9 cellular contexts compared by ENCODE assay signal in the genomic region with DNA sequence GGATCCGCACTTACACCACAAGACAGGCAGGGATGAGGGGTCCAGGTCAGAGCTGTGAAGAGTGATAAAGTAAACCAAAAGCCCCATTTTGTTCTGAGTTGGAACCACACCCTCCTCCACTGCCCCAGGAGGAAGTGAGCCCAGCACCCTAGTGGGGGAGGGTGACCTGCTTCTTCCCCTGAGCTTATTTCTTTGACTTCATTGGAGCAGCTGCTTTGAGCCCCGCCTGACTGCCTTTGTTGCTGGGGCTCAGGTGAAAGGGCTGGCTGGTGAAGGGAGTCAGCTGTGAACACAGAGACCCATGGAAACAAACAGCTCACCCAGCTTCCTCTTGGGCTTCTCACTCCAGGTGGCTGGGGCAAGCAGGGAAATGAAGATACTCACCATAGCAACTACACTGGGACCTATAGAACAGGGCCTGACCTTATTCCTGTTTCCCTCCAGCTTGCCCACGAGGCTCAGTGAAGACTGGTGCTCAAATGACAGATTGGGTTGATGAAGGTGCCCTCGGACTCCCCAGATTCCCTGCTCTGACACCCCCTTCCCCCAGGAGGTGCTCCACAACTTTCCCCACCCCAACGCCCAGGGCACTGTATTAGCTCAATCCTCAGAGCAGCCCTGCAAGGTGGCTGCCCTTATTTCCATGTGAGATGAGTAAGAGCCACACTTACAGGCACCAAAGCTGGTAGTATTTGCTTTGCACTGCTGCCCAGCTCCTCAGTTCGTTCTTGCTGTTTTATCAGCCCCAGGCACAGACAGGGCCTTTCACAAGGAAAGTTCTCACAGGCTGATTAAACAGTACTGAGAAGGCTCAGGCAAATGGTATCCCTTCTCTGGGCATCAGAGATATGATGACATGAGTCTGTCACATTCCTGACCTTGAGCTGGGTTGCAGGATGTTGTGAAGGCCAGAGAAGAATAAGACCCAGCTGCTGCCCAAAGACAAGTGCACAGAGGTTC. TPM values are rescaled to one million over a fixed set of nuclear protein-coding genes. Genes with fewer than 3 reads are reported as not detected.
DNase-seq lines count a peak whose midpoint lies in the region; ATAC-seq and TF ChIP-seq lines count a peak whose summit lies in the region.
"Had no signal": no experiment of that assay in that cellular context is flagged by ENCODE, and none has a peak within 500 bp of the region (broad histone marks: within the 10 kb centered on the region; RNA-seq: fewer than 3 reads in every experiment).

No MANE protein-coding gene starts in this region.

- peak overlapping the region; percentile 86 for H3K4me3 ChIP-seq in Jurkat, Clone E6-1 (ENCODE audit: low read length)
- H3K4me3 ChIP-seq in mammary epithelial cell (replicated peaks in 1 of 3; ENCODE audit: insufficient read depth in 1 of 3, low read depth in 2 of 3, low read length in 3 of 3) (no peak overlapping the region), subcutaneous abdominal adipose tissue (ENCODE audit: low read depth in 1 of 5, low read length in 5 of 5) (peak overlapping the region; percentile 72 to 92 (median 88))

- dilution Hi-C loops in mammary epithelial cell (cut with HindIII; ENCODE audit: low sequenced_read_pairs), result no loop called here

- H3K27me3 ChIP-seq in mammary epithelial cell (ENCODE audit: insufficient read depth, low read length) (no peaks in the 10 kb centered on the region), subcutaneous abdominal adipose tissue (ENCODE audit: control insufficient read depth in 5 of 5, insufficient read depth in 4 of 5, low read length in 5 of 5) (no peaks in the 10 kb centered on the region)

- H3K4me1 ChIP-seq in mammary epithelial cell (ENCODE audit: insufficient read depth, low read length) (peaks cover 12% of the 10 kb centered on the region), subcutaneous abdominal adipose tissue (ENCODE audit: control insufficient read depth in 5 of 5, insufficient read depth in 5 of 5, low read length in 5 of 5) (peaks cover 3 to 81% (median 54%) of the 10 kb centered on the region in 5 donors)

- H3K27ac ChIP-seq in mammary epithelial cell (ENCODE audit: insufficient read depth, low read depth, low read length), result no peak overlapping the region
- H3K27ac ChIP-seq in subcutaneous abdominal adipose tissue (ENCODE audit: low read depth, low read length), result no peak overlapping the region

- TF ChIP-seq CTCF in mammary epithelial cell (conservative IDR thresholded peaks at IDR 0.05 in 1 of 2, IDR thresholded peaks at IDR 0.05 in 1 of 2; ENCODE audit: extremely low read depth in 1 of 2, insufficient read depth in 1 of 2, low read depth in 1 of 2, low read length in 2 of 2), result no peak

- no peaks in the 10 kb centered on the region for H3K9me3 Mint-ChIP-seq in T-helper 2 cell treated with Interferon-gamma antibody and Interleukin-4, amounts not matched to agents 5 μg/mL and 100 μg/mL, for 36 hours

- CTCF ChIA-PET in mammary epithelial cell (lab: Charles Lee; ENCODE audit: low non-redundant PET), result no interaction called here

- no TSS peak for BruUV-seq in mammary epithelial cell (replicated peaks; lab: Mats Ljungman, UMichigan)

- H3K27ac Mint-ChIP-seq in T-helper 2 cell treated with Interferon-gamma antibody and Interleukin-4, amounts not matched to agents 5 μg/mL and 100 μg/mL, for 36 hours, result peak overlapping the region; percentile 95

- peaks cover 71% of the 10 kb centered on the region for H3K36me3 Mint-ChIP-seq in T-helper 2 cell treated with Interferon-gamma antibody and Interleukin-4, amounts not matched to agents 5 μg/mL and 100 μg/mL, for 36 hours (ENCODE audit: low read depth)

- peak overlapping the region; percentile 97 for H3K4me3 Mint-ChIP-seq in T-helper 2 cell treated with Interferon-gamma antibody and Interleukin-4, amounts not matched to agents 5 μg/mL and 100 μg/mL, for 36 hours

- WGBS in mammary epithelial cell (ENCODE audit: low coverage, missing lambda C conversion rate), result 85% methylated on average over 6 of the region's 6 CpGs

- no peak overlapping the region for H3K4me2 ChIP-seq in mammary epithelial cell (ENCODE audit: insufficient read depth, low read depth, low read length)

- no peaks in the 10 kb centered on the region for H3K79me2 ChIP-seq in mammary epithelial cell (ENCODE audit: insufficient read depth, low read length)

- H4K20me1 ChIP-seq in mammary epithelial cell (ENCODE audit: insufficient read depth, low read length), result no peaks in the 10 kb centered on the region

- H3K9ac ChIP-seq in mammary epithelial cell (ENCODE audit: insufficient read depth, low read length), result no peak overlapping the region
- peak overlapping the region in 1 of 5 donors; percentile 31 for H3K9ac ChIP-seq in subcutaneous abdominal adipose tissue (ENCODE audit: low read length in 5 of 5)

- H3K36me3 ChIP-seq in mammary epithelial cell (ENCODE audit: insufficient read depth, low read length), result no peaks in the 10 kb centered on the region
- peaks cover 0 to 46% (median 40%) of the 10 kb centered on the region in 5 donors for H3K36me3 ChIP-seq in subcutaneous abdominal adipose tissue (ENCODE audit: control insufficient read depth in 5 of 5, insufficient read depth in 5 of 5, low read length in 5 of 5)

- DNase-seq in D341Med (ENCODE audit: low spot score) (peak; percentile 27), mammary epithelial cell (peak; percentile 26), mucosa of gallbladder (ENCODE audit: low spot score) (peak; percentile 57), NCI-H524 treated with DMSO at 0.1 percent for 48 hours (lab: John Stamatoyannopoulos, UW) (no peak)
- DNase-seq in Jurkat, Clone E6-1 (ENCODE audit: low read depth, low spot score), result peak; percentile 93
- peak; percentile 60 for DNase-seq in T-helper 2 cell treated with Interferon-gamma antibody and Interleukin-4, amounts not matched to agents 5 μg/mL and 100 μg/mL, for 36 hours (ENCODE audit: low spot score)

- H3K27me3 Mint-ChIP-seq in T-helper 2 cell treated with Interferon-gamma antibody and Interleukin-4, amounts not matched to agents 5 μg/mL and 100 μg/mL, for 36 hours (ENCODE audit: low read depth), result no peaks in the 10 kb centered on the region

- in situ Hi-C loops in mammary epithelial cell (cut with MboI; ENCODE audit: low sequenced_read_pairs in 2 of 2), result no loop called here

- peak; percentile 32 for ATAC-seq in GM21367 (IDR thresholded peaks at IDR 0.05; ENCODE audit: unreplicated experiment)

- H2AFZ ChIP-seq in mammary epithelial cell (ENCODE audit: low read depth, low read length), result peak overlapping the region; percentile 72

- peaks cover 64% of the 10 kb centered on the region for H3K4me1 Mint-ChIP-seq in T-helper 2 cell treated with Interferon-gamma antibody and Interleukin-4, amounts not matched to agents 5 μg/mL and 100 μg/mL, for 36 hours (ENCODE audit: low read depth)

- H3K9me3 ChIP-seq in mammary epithelial cell (replicated peaks; ENCODE audit: insufficient read depth, low read length) (no peaks in the 10 kb centered on the region), subcutaneous abdominal adipose tissue (ENCODE audit: control insufficient read depth in 5 of 5, low read length in 5 of 5) (no peaks in the 10 kb centered on the region)

- intact Hi-C loops in mammary epithelial cell (cut with micrococcal nuclease), result no loop called here

RNA-seq across cellular contexts. Expression of a gene that starts 2.4 kb away (rescaled TPM):
- polyA plus RNA-seq in Jurkat, Clone E6-1 (2012; ENCODE audit: insufficient read depth, insufficient read length), result 119 TPM
- total RNA-seq in mammary epithelial cell, result under 1 TPM; 0.73 to 0.83 TPM
- polyA plus RNA-seq in mammary epithelial cell, result 4.7 TPM
- 11.0 TPM for polyA minus RNA-seq in mammary epithelial cell
- total RNA-seq in mucosa of gallbladder, result 37.9 TPM
- polyA plus RNA-seq: neural cell had no signal

RNA-seq across cellular contexts. Expression of a gene that starts 28.6 kb away (rescaled TPM):
- 0.77 TPM for polyA plus RNA-seq in Jurkat, Clone E6-1 (2012; ENCODE audit: insufficient read depth, insufficient read length)
- total RNA-seq in mammary epithelial cell (1 to 10 TPM in 1 of 2 donors, under 1 TPM in 1; 0.99 to 1.2 TPM), mucosa of gallbladder (2.0 TPM)
- 0.28 TPM for polyA plus RNA-seq in mammary epithelial cell
- polyA minus RNA-seq in mammary epithelial cell, result not detected

RNA-seq across cellular contexts. Expression of a gene that starts 29.5 kb away (rescaled TPM):
- polyA plus RNA-seq in Jurkat, Clone E6-1 (2012; ENCODE audit: insufficient read depth, insufficient read length), result not detected
- total RNA-seq in mammary epithelial cell, result not detected
- polyA plus RNA-seq in mammary epithelial cell, result not detected
- polyA minus RNA-seq in mammary epithelial cell, result not detected
- 10.2 TPM for total RNA-seq in mucosa of gallbladder
- polyA plus RNA-seq: neural cell had no signal

Comparison
In these comparisons a context has a peak if more than half of its experiments do, and no peak if none do; other contexts are left out.
1. H3K4me3 ChIP-seq: peak in Jurkat, Clone E6-1 (single experiment) and subcutaneous abdominal adipose tissue (5 of 5); none in mammary epithelial cell (0 of 3).
2. RNA of a gene that starts 2.4 kb away (total RNA-seq): 37.9 TPM in mucosa of gallbladder (single experiment); 0.73 to 0.83 TPM in mammary epithelial cell; every median in the first group is over 10 times any median in the second.
3. RNA of a gene that starts 29.5 kb away (total RNA-seq): 10.2 TPM in mucosa of gallbladder (single experiment); not detected in mammary epithelial cell; every median in the first group is over 10 times any median in the second.